In the genomic region with DNA sequence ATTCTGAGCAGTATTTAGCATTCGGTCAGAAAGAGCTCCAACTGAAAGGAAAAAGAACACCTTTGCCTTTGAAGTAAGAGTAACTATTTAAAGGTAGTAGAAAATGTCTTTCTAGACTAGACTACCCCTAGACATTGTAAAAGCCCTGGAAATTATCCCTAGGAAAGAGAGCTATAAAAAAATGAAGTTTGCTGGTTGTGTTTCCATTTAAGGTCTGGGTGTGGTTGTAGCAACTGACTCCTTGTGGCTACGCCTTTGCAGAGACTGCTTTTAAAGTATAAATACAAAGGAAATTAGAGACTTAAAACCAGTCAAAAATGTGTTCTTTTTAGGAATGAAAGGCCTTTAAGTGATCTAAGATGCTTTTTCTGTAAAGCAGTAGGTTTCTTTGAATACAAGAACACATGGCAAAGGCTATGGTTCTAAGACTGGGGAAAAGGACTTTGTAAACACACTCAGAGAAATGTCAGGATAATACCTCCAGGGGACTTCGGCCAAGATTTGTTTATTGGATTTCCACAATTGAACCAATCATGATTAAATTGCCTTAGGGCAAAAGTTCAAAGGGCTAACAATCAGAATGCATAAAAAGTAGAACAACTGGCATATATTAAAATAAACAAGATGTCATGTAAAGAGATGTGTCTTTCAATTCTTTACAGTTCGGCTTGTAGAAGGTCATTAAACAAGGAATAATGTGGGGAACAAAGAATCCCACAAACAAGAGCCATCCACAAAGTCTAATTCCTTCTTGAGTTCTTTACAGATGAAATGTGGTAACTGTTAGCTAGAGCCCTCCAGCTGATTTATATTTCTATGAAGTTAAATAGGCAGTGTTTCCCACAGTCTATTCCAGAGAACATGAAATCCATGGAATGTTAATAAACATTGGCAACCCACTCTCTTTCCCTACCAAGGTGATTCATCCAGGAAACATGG, we compare ENCODE assay signal across 21 cellular contexts.
DNase-seq lines count a peak whose midpoint lies in the region; ATAC-seq and TF ChIP-seq lines count a peak whose summit lies in the region.
"Had no signal": no experiment of that assay in that cellular context is flagged by ENCODE, and none has a peak within 500 bp of the region (broad histone marks: within the 10 kb centered on the region; RNA-seq: fewer than 3 reads in every experiment).

No MANE protein-coding gene starts in this region.

- H3K9ac ChIP-seq in smooth muscle cell (ENCODE audit: low read depth): no peak overlapping the region

- H3K79me2 ChIP-seq in smooth muscle cell (ENCODE audit: low read depth): no peaks in the 10 kb centered on the region

- H3K27me3 ChIP-seq in SJSA1 (replicated peaks): no peaks in the 10 kb centered on the region
- no peaks in the 10 kb centered on the region for H3K27me3 ChIP-seq in smooth muscle cell (ENCODE audit: low read depth)

- no peak for ATAC-seq in activated CD4-positive, CD25-positive, alpha-beta regulatory T cell treated with anti-CD3 and anti-CD28 coated beads, Interleukin-2, amount 50 U/mL, for 24 hours
- ATAC-seq in GM21390 (IDR thresholded peaks at IDR 0.05; ENCODE audit: unreplicated experiment): no peak
- ATAC-seq: A549; activated T-helper 17 cell treated with anti-CD3 and anti-CD28 coated beads, Interleukin-2, amount 50 U/mL, for 72 hours; left cardiac atrium; PC-3; stimulated activated memory B cell treated with anti-CD40 and anti-IgM and Interleukin-4, amounts not matched to agents 10 μg/mL and 1 μg/mL and 100 μg/mL, for 72 hours had no signal

- no peak for TF ChIP-seq CTCF in smooth muscle cell (IDR thresholded peaks at IDR 0.05; ENCODE audit: borderline replicate concordance, insufficient read depth, poor library complexity, severe bottlenecking)

- 44% methylated on average over 4 of the region's 4 CpGs for WGBS in smooth muscle cell (ENCODE audit: low lambda C conversion rate)

- H2AFZ ChIP-seq in smooth muscle cell (ENCODE audit: low read depth): no peak overlapping the region

- H3K4me3 ChIP-seq in SJSA1 (no peak overlapping the region), smooth muscle cell (no peak overlapping the region)
- H3K4me3 ChIP-seq: A549 had no signal

- H3F3A ChIP-seq in smooth muscle cell (ENCODE audit: low read depth): no peaks in the 10 kb centered on the region

- peak overlapping the region; percentile 16 for H3K4me2 ChIP-seq in smooth muscle cell
- H3K4me2 ChIP-seq: A549 had no signal

- DNase-seq in NCI-H748 (lab: John Stamatoyannopoulos, UW; ENCODE audit: unreplicated experiment): peak; percentile 30
- DNase-seq in NCI-H748 treated with DMSO at 0.1 percent for 48 hours (lab: John Stamatoyannopoulos, UW): no peak
- peak in 1 of 2 experiments; percentile 65 for DNase-seq in SJSA1 (ENCODE audit: low read depth in 1 of 2, low spot score in 2 of 2)
- DNase-seq in fibroblast of the conjunctiva (ENCODE audit: low read depth): peak; percentile 44
- DNase-seq in smooth muscle cell (lab: John Stamatoyannopoulos, UW; ENCODE audit: unreplicated experiment): no peak
- no peak for DNase-seq in activated CD4-positive, alpha-beta T cell treated with anti-CD3 and anti-CD28 coated beads for 4 hours
- DNase-seq: activated CD4-positive, alpha-beta T cell treated with anti-CD3 and anti-CD28 coated beads for 1 hour; DMS153; endodermal cell; left cardiac atrium; NCI-H2081 treated with DMSO at 0.1 percent for 48 hours; NCI-H524 treated with DMSO at 0.1 percent for 48 hours; PC-3; T1000; trophoblast cell had no signal

- H3K9me3 ChIP-seq in SJSA1 (replicated peaks): no peaks in the 10 kb centered on the region
- no peaks in the 10 kb centered on the region for H3K9me3 ChIP-seq in smooth muscle cell (replicated peaks; ENCODE audit: low read depth)
- H3K9me3 ChIP-seq: A549 had no signal

- H4K20me1 ChIP-seq in smooth muscle cell (ENCODE audit: low read depth): no peaks in the 10 kb centered on the region

- no peaks in the 10 kb centered on the region for H3K36me3 ChIP-seq in SJSA1
- no peaks in the 10 kb centered on the region for H3K36me3 ChIP-seq in smooth muscle cell (ENCODE audit: low read depth)

- peak overlapping the region; percentile 1; the same call in 1 of the 2 replicates for H3K27ac ChIP-seq in SJSA1
- H3K27ac ChIP-seq in smooth muscle cell (ENCODE audit: low read depth): peak overlapping the region; percentile 63
- H3K27ac ChIP-seq: A549, HL-60 had no signal

- H3K4me1 ChIP-seq in SJSA1 (replicated peaks) (peaks cover 9% of the 10 kb centered on the region; the same call in 1 of the 2 replicates), smooth muscle cell (ENCODE audit: low read depth) (peaks cover 15% of the 10 kb centered on the region)
- H3K4me1 ChIP-seq: A549 had no signal

Comparison
In these comparisons a context has a peak if more than half of its experiments do, and no peak if none do; other contexts are left out.
1. DNase-seq: peak in NCI-H748 (single experiment) and fibroblast of the conjunctiva (single experiment); none in NCI-H748 treated with DMSO at 0.1 percent for 48 hours (single experiment), smooth muscle cell (single experiment) and activated CD4-positive, alpha-beta T cell treated with anti-CD3 and anti-CD28 coated beads for 4 hours (0 of 2).